16 cellular contexts compared by ENCODE assay signal in genomic region chr17:69764137-69764536, GRCh38.
"Had no signal": no experiment of that assay in that cellular context is flagged by ENCODE, and none has a peak within 500 bp of the region (broad histone marks: within the 10 kb centered on the region; RNA-seq: fewer than 3 reads in every experiment).

No MANE protein-coding gene starts in this region.

- H3K4me3 ChIP-seq: coronary artery, suprapubic skin had no signal

- H3K36me3 ChIP-seq: suprapubic skin had no signal

- ATAC-seq: left cardiac atrium had no signal

- H3K9me3 ChIP-seq: suprapubic skin had no signal

- H3K4me3 Mint-ChIP-seq: activated CD4-positive, alpha-beta memory T cell treated with anti-CD3 and anti-CD28 coated beads for 36 hours; activated naive CD8-positive, alpha-beta T cell; nephron progenitor cell had no signal

- DNase-seq: activated CD4-positive, alpha-beta memory T cell treated with anti-CD3 and anti-CD28 coated beads for 36 hours; activated CD4-positive, alpha-beta T cell treated with anti-CD3 and anti-CD28 coated beads for 1 hour; activated gamma-delta T cell; activated T-cell treated with anti-CD3 and anti-CD28 coated beads, Interleukin-2, amount 50 U/mL, for 48 hours; aorta; caudate nucleus; effector CD4-positive, alpha-beta T cell; glutamatergic neuron; left cardiac atrium; nephron progenitor cell; stimulated activated CD4-positive, alpha-beta T cell treated with anti-CD3 and anti-CD28 coated beads, Interleukin-12 subunit alpha, Interleukin-12 subunit beta, amount 100 ng/mL, for 4 hours; stimulated activated naive CD4-positive, alpha-beta T cell treated with Interleukin-2 at 50 U/mL for 16 hours; T1000 had no signal

- H3K27me3 Mint-ChIP-seq: activated CD4-positive, alpha-beta memory T cell treated with anti-CD3 and anti-CD28 coated beads for 36 hours had no signal

- H3K27me3 ChIP-seq: suprapubic skin had no signal

- H3K27ac Mint-ChIP-seq: activated CD4-positive, alpha-beta memory T cell treated with anti-CD3 and anti-CD28 coated beads for 36 hours; activated naive CD8-positive, alpha-beta T cell; nephron progenitor cell had no signal

- H3K4me1 Mint-ChIP-seq: nephron progenitor cell had no signal

- H3K27ac ChIP-seq: coronary artery had no signal

- H3K9me3 Mint-ChIP-seq: activated CD4-positive, alpha-beta memory T cell treated with anti-CD3 and anti-CD28 coated beads for 36 hours; nephron progenitor cell had no signal

- H3K36me3 Mint-ChIP-seq: activated CD4-positive, alpha-beta memory T cell treated with anti-CD3 and anti-CD28 coated beads for 36 hours; activated naive CD8-positive, alpha-beta T cell had no signal
